Comparison of ENCODE assay signal across 8 cellular contexts in the genomic region with DNA sequence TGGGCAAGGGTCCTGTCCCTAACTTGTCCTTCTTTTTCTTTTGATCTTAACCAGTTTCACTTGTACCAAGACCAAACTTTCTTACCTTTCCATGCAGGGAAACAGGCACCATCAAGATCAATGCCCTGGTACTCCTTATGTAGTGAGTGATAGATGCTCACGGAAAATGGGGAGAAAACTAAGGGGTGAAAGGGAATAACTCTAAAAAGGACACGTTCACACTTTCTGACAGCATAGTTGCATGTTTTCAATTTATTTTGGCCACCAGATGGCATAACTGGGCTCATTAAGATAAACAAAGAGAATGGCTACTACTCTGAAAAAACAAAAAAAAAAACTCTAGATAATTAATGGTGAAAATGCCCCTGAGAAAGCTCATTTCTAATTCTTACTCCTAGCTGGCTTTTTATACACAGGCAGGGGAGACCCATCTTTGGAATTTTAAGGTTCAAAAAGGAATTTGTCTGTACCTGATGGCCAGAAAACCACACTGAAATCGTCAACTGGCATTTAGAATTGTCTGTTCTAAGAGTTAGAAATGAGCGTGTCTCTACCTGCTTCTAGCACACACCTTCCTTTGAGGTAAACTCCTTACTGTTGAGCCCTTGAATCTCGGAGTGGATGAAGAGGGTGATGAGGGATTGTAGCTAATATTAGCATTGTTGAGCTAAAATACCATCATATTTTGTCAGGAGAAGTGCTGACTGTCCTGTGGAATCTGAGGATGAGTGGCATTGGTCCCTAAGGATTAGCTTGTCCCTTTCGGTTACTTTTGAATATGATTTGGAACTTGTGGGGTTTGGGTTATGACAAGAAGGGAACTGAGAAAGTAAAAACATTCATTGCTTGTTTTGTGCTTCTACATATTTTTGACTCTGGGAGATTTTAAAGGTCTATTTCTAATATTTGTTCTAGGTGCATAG.
DNase-seq lines count a peak whose midpoint lies in the region; ATAC-seq and TF ChIP-seq lines count a peak whose summit lies in the region.

No MANE protein-coding gene starts in this region.

- no peak overlapping the region for H3K23ac ChIP-seq in trophoblast cell (ENCODE audit: low read length)

- H3K4me3 ChIP-seq in SK-N-SH (ENCODE audit: low read depth in 2 of 2, low read length in 1 of 2) (no peak overlapping the region), fibroblast of lung (replicated peaks in 1 of 4; ENCODE audit: control extremely low read depth in 1 of 4, insufficient read depth in 1 of 4, low read depth in 3 of 4, low read length in 4 of 4) (no peak overlapping the region), trophoblast cell (ENCODE audit: low read depth, low read length) (no peak overlapping the region)

- peak; percentile 47 for TF ChIP-seq RAD21 in SK-N-SH (IDR thresholded peaks at IDR 0.05; ENCODE audit: low read length)

- H2BK12ac ChIP-seq in trophoblast cell (ENCODE audit: low read length) = peak overlapping the region; percentile 85

- TF ChIP-seq EP300 in SK-N-SH (IDR thresholded peaks at IDR 0.05; ENCODE audit: borderline replicate concordance in 1 of 2, low read depth in 1 of 2, low read length in 1 of 2) = no peak

- H3K9me3 ChIP-seq in SK-N-SH (no peaks in the 10 kb centered on the region), fibroblast of lung (ENCODE audit: control insufficient read depth, insufficient read depth, low read depth, low read length) (no peaks in the 10 kb centered on the region), trophoblast cell (ENCODE audit: insufficient read depth, low read depth, low read length) (no peaks in the 10 kb centered on the region)

- no peak overlapping the region for H3K4ac ChIP-seq in trophoblast cell (ENCODE audit: low read depth, low read length)

- H2AK5ac ChIP-seq in trophoblast cell (ENCODE audit: low read length) = no peak overlapping the region

- H2AFZ ChIP-seq in SK-N-SH (ENCODE audit: low read depth) = peak overlapping the region; percentile 58
- H2AFZ ChIP-seq in fibroblast of lung (ENCODE audit: low read length) = peak overlapping the region; percentile 6
- no peak overlapping the region for H2AFZ ChIP-seq in trophoblast cell (ENCODE audit: insufficient read depth, low read length, poor library complexity)

- H4K12ac ChIP-seq in trophoblast cell (ENCODE audit: low read depth, low read length) = no peak overlapping the region

- no peak for ATAC-seq in HG02610 (IDR thresholded peaks at IDR 0.05; ENCODE audit: unreplicated experiment)
- no peak for ATAC-seq in GM18498 (IDR thresholded peaks at IDR 0.05; ENCODE audit: unreplicated experiment)
- no peak for ATAC-seq in GM18517 (IDR thresholded peaks at IDR 0.05; ENCODE audit: unreplicated experiment)

- H3K27ac ChIP-seq in SK-N-SH (ENCODE audit: low read depth in 2 of 2, low read length in 1 of 2) (no peak overlapping the region; a peak in 1 of 4 replicates), fibroblast of lung (ENCODE audit: insufficient read depth, low read length) (no peak overlapping the region), trophoblast cell (ENCODE audit: low read depth, low read length) (no peak overlapping the region)

- H3K4me2 ChIP-seq in SK-N-SH = no peak overlapping the region
- H3K4me2 ChIP-seq in fibroblast of lung (ENCODE audit: extremely low read depth, insufficient read depth, low read length) = no peak overlapping the region
- no peak overlapping the region for H3K4me2 ChIP-seq in trophoblast cell (ENCODE audit: low read length)

- H4K20me1 ChIP-seq in SK-N-SH (ENCODE audit: insufficient read depth) = no peaks in the 10 kb centered on the region
- no peaks in the 10 kb centered on the region for H4K20me1 ChIP-seq in fibroblast of lung (ENCODE audit: control insufficient read depth, extremely low read depth, insufficient read depth, low read length)

- H3K36me3 ChIP-seq in SK-N-SH (replicated peaks in 1 of 2; ENCODE audit: control insufficient read depth in 1 of 2, insufficient read depth in 2 of 2, low read length in 1 of 2) (no peaks in the 10 kb centered on the region), fibroblast of lung (ENCODE audit: control insufficient read depth, insufficient read depth, low read length) (no peaks in the 10 kb centered on the region), trophoblast cell (ENCODE audit: control insufficient read depth in 1 of 2, insufficient read depth in 2 of 2, low read length in 2 of 2) (no peaks in the 10 kb centered on the region)

- H2BK120ac ChIP-seq in trophoblast cell (ENCODE audit: insufficient read depth, low read length, poor library complexity) = peak overlapping the region; percentile 39

- H3K9ac ChIP-seq in SK-N-SH (no peak overlapping the region), fibroblast of lung (ENCODE audit: insufficient read depth, low read length) (no peak overlapping the region), trophoblast cell (ENCODE audit: low read length) (no peak overlapping the region)

- peaks cover 24% of the 10 kb centered on the region for H3K79me1 ChIP-seq in trophoblast cell (ENCODE audit: low read length)

- H4K91ac ChIP-seq in trophoblast cell (ENCODE audit: low read depth, low read length) = peak overlapping the region; percentile 70

- peaks cover 19% of the 10 kb centered on the region for H3F3A ChIP-seq in SK-N-SH (replicated peaks; ENCODE audit: insufficient read depth)

- POLR2A ChIA-PET in SK-N-SH (lab: Yijun Ruan, JAX) = no interaction called here

- H3K79me2 ChIP-seq in SK-N-SH (ENCODE audit: insufficient read depth) (no peaks in the 10 kb centered on the region), fibroblast of lung (ENCODE audit: control insufficient read depth, insufficient read depth, low read length) (no peaks in the 10 kb centered on the region), trophoblast cell (ENCODE audit: control insufficient read depth, insufficient read depth, low read length, poor library complexity) (no peaks in the 10 kb centered on the region)

- H3K18ac ChIP-seq in trophoblast cell (ENCODE audit: low read length) = no peak overlapping the region

- 59% methylated on average over 6 of the region's 6 CpGs for WGBS in SK-N-SH (ENCODE audit: low lambda C conversion rate)
- no CpG with 5 or more reads among the region's 6 CpGs for WGBS in trophoblast cell (ENCODE audit: extremely low coverage, insufficient coverage, insufficient read length)

- no peak overlapping the region for H4K8ac ChIP-seq in trophoblast cell (ENCODE audit: low read depth, low read length)

- TF ChIP-seq CTCF in AG09319 (IDR thresholded peaks at IDR 0.05; ENCODE audit: low read depth, low read length) = peak; percentile 36
- TF ChIP-seq CTCF in GM12872 (IDR thresholded peaks at IDR 0.05; ENCODE audit: insufficient read depth, low read depth, low read length) = peak; percentile 59; the same call in 2 of the 3 replicates
- TF ChIP-seq CTCF in SK-N-SH (IDR thresholded peaks at IDR 0.05) = peak; percentile 68
- TF ChIP-seq CTCF in fibroblast of lung (conservative IDR thresholded peaks at IDR 0.05 in 1 of 2, IDR thresholded peaks at IDR 0.05 in 1 of 2; ENCODE audit: low read depth in 1 of 2, low read length in 2 of 2) = peak; percentile 26 to 53

- H2BK5ac ChIP-seq in trophoblast cell (ENCODE audit: low read depth, low read length, poor library complexity) = no peak overlapping the region

- H3K14ac ChIP-seq in trophoblast cell (ENCODE audit: low read length) = no peak overlapping the region

- CTCF ChIA-PET in SK-N-SH (lab: Yijun Ruan, JAX) = interaction anchor here (0.7 to 4.0 kb wide), 20 partner anchors 9 to 545 kb away, joined by 3 to 26 read pairs (median 4); a partner anchor contains a TSS

- DNase-seq in AG09319 (ENCODE audit: extremely low read depth, low read depth) (no peak), SK-N-SH (peak; percentile 45), fibroblast of lung (ENCODE audit: low read depth in 2 of 2) (peak; percentile 36 to 58), trophoblast cell (peak in 1 of 2 donors; percentile 76)

- H3K27me3 ChIP-seq in SK-N-SH (ENCODE audit: insufficient read depth) = no peaks in the 10 kb centered on the region
- H3K27me3 ChIP-seq in fibroblast of lung (ENCODE audit: control insufficient read depth, insufficient read depth, low read length) = no peaks in the 10 kb centered on the region
- H3K27me3 ChIP-seq in trophoblast cell (ENCODE audit: insufficient read depth, low read length) = no peaks in the 10 kb centered on the region

- H3K4me1 ChIP-seq in SK-N-SH (ENCODE audit: control insufficient read depth in 1 of 2, insufficient read depth in 2 of 2, low read depth in 1 of 2, low read length in 1 of 2) (peaks cover 0 to 28% of the 10 kb centered on the region in 2 experiments; a peak in 2 of 4 replicates), fibroblast of lung (ENCODE audit: control insufficient read depth, extremely low read depth, insufficient read depth, low read length) (peaks cover 16% of the 10 kb centered on the region), trophoblast cell (ENCODE audit: control insufficient read depth in 1 of 2, insufficient read depth in 2 of 2, low read length in 2 of 2) (peaks cover 18 to 19% of the 10 kb centered on the region in 2 experiments)

- H3K9me2 ChIP-seq in SK-N-SH = no peaks in the 10 kb centered on the region

TF ChIP-seq in SK-N-SH, 30 proteins besides CTCF, POLR2A, EP300 and RAD21 (continues in another document):
- TF ChIP-seq CHD2 (IDR thresholded peaks at IDR 0.05; ENCODE audit: low read length, partially characterized antibody) (no peak), RCOR1 (IDR thresholded peaks at IDR 0.05; ENCODE audit: low read length) (no peak), MXI1 (IDR thresholded peaks at IDR 0.05; ENCODE audit: low read depth, low read length) (no peak), TAF1 (IDR thresholded peaks at IDR 0.05; ENCODE audit: borderline replicate concordance, low read depth, low read length) (no peak), SIN3A (IDR thresholded peaks at IDR 0.05; ENCODE audit: borderline replicate concordance, low read depth, low read length) (no peak), ELF1 (IDR thresholded peaks at IDR 0.05) (no peak), NFIC (IDR thresholded peaks at IDR 0.05; ENCODE audit: borderline replicate concordance) (no peak), JUND (IDR thresholded peaks at IDR 0.05) (no peak), TCF12 (IDR thresholded peaks at IDR 0.05) (no peak)
- TF ChIP-seq, protein P1, sequence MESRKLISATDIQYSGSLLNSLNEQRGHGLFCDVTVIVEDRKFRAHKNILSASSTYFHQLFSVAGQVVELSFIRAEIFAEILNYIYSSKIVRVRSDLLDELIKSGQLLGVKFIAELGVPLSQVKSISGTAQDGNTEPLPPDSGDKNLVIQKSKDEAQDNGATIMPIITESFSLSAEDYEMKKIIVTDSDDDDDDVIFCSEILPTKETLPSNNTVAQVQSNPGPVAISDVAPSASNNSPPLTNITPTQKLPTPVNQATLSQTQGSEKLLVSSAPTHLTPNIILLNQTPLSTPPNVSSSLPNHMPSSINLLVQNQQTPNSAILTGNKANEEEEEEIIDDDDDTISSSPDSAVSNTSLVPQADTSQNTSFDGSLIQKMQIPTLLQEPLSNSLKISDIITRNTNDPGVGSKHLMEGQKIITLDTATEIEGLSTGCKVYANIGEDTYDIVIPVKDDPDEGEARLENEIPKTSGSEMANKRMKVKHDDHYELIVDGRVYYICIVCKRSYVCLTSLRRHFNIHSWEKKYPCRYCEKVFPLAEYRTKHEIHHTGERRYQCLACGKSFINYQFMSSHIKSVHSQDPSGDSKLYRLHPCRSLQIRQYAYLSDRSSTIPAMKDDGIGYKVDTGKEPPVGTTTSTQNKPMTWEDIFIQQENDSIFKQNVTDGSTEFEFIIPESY (IDR thresholded peaks at IDR 0.05; ENCODE audit: borderline replicate concordance, low read depth) = no peak
